ENCODE assay signal across 2 cellular contexts in genomic region chr15:64532921-64533320, GRCh38.
TF ChIP-seq lines count a peak whose summit lies in the region.

No MANE protein-coding gene starts in this region.

TF ChIP-seq in K562, 482 proteins besides CTCF, POLR2A, EP300 and RAD21 (continued from another document):
- TF ChIP-seq EGR1 (conservative IDR thresholded peaks at IDR 0.05): peak; percentile 53
- TF ChIP-seq ZFPM2 (CRISPR knock-in tag; IDR thresholded peaks at IDR 0.05): no peak
- no peak for TF ChIP-seq ZNF589 (CRISPR knock-in tag; IDR thresholded peaks at IDR 0.05; ENCODE audit: low read depth)
- peak; percentile 78 for TF ChIP-seq ZNF384 (IDR thresholded peaks at IDR 0.05; ENCODE audit: low read depth, low read length)
- TF ChIP-seq ZBTB33 (CRISPR knock-in tag; IDR thresholded peaks at IDR 0.05): peak; percentile 63
- TF ChIP-seq SMARCA4 (IDR thresholded peaks at IDR 0.05): peak; percentile 33; the same call in 1 of the 2 replicates
- TF ChIP-seq ZNF57 (CRISPR knock-in tag; IDR thresholded peaks at IDR 0.05): no peak
- no peak for TF ChIP-seq ARID3B (CRISPR knock-in tag; IDR thresholded peaks at IDR 0.05; ENCODE audit: borderline replicate concordance)
- no peak for TF ChIP-seq NFXL1 (CRISPR knock-in tag; IDR thresholded peaks at IDR 0.05)
- TF ChIP-seq CEBPB (tag; IDR thresholded peaks at IDR 0.05): peak; percentile 94
- no peak for TF ChIP-seq WHSC1 (IDR thresholded peaks at IDR 0.05; ENCODE audit: low read length)
- 0 out of 4 replicates have a peak, but pooled peaks of 1 of the 2 experiments have one; percentile 27 for TF ChIP-seq TRIM24 (IDR thresholded peaks at IDR 0.05)
- no peak for TF ChIP-seq TCFL5 (CRISPR knock-in tag; conservative IDR thresholded peaks at IDR 0.05)

TF ChIP-seq in SK-N-SH, 30 proteins besides CTCF, POLR2A, EP300 and RAD21 (continued from another document):
- TF ChIP-seq IRF3 (IDR thresholded peaks at IDR 0.05; ENCODE audit: low read depth, low read length) (no peak), FOXM1 (IDR thresholded peaks at IDR 0.05; ENCODE audit: low read depth) (no peak), RFX5 (IDR thresholded peaks at IDR 0.05; ENCODE audit: low read length) (no peak), TCF12 (IDR thresholded peaks at IDR 0.05) (no peak), NFIC (IDR thresholded peaks at IDR 0.05; ENCODE audit: borderline replicate concordance) (no peak), REST (IDR thresholded peaks at IDR 0.05; ENCODE audit: low read depth, low read length) (no peak), RCOR1 (IDR thresholded peaks at IDR 0.05; ENCODE audit: low read length) (no peak), FOXJ3 (CRISPR knock-in tag; IDR thresholded peaks at IDR 0.05) (no peak), TEAD4 (IDR thresholded peaks at IDR 0.05; ENCODE audit: borderline replicate concordance, insufficient read depth) (no peak), MEF2A (IDR thresholded peaks at IDR 0.05; ENCODE audit: borderline replicate concordance, low read depth) (no peak), POLR2AphosphoS5 (IDR thresholded peaks at IDR 0.05; ENCODE audit: low read depth, low read length) (no peak), NRF1 (IDR thresholded peaks at IDR 0.05; ENCODE audit: low read depth, low read length) (no peak)
